ENCODE assay signal across 11 cellular contexts in genomic region chr12:118374126-118374725, GRCh38. TPM values are rescaled to one million over a fixed set of nuclear protein-coding genes. Genes with fewer than 3 reads are reported as not detected.
DNase-seq lines count a peak whose midpoint lies in the region; ATAC-seq and TF ChIP-seq lines count a peak whose summit lies in the region.
"Had no signal": no experiment of that assay in that cellular context is flagged by ENCODE, and none has a peak within 500 bp of the region (broad histone marks: within the 10 kb centered on the region; RNA-seq: fewer than 3 reads in every experiment).

No MANE protein-coding gene starts in this region.

- no peaks in the 10 kb centered on the region for H3K9me3 ChIP-seq in CD8-positive, alpha-beta T cell (ENCODE audit: low read length)
- no peaks in the 10 kb centered on the region for H3K9me3 ChIP-seq in Loucy (ENCODE audit: insufficient read depth, low read depth, low read length)
- H3K9me3 ChIP-seq: body of pancreas had no signal

- no peaks in the 10 kb centered on the region for H3K36me3 ChIP-seq in CD8-positive, alpha-beta T cell (ENCODE audit: insufficient read depth, low read length)
- no peaks in the 10 kb centered on the region for H3K36me3 ChIP-seq in Loucy (ENCODE audit: insufficient read depth, low read length)

- H3K4me1 ChIP-seq in CD8-positive, alpha-beta T cell (ENCODE audit: insufficient read depth, low read length), result peaks cover 34% of the 10 kb centered on the region
- peaks cover 57% of the 10 kb centered on the region for H3K4me1 ChIP-seq in Loucy (ENCODE audit: insufficient read depth, low read length, poor library complexity, severe bottlenecking)

- H3K79me2 ChIP-seq in Loucy (ENCODE audit: insufficient read depth, low read length), result peaks cover 89% of the 10 kb centered on the region

- peak overlapping the region; percentile 91 for H3K9ac ChIP-seq in Loucy (ENCODE audit: low read depth, low read length, poor library complexity, severe bottlenecking)

- no peak for TF ChIP-seq CTCF in CD8-positive, alpha-beta T cell (IDR thresholded peaks at IDR 0.05)
- TF ChIP-seq CTCF in Loucy (conservative IDR thresholded peaks at IDR 0.05; ENCODE audit: low read length) (no peak), neural crest cell (conservative IDR thresholded peaks at IDR 0.05) (no peak)

- no peaks in the 10 kb centered on the region for H3K9me2 ChIP-seq in Loucy (replicated peaks; ENCODE audit: low read depth, low read length)

- no peaks in the 10 kb centered on the region for H3K27me3 ChIP-seq in CD8-positive, alpha-beta T cell (ENCODE audit: insufficient read depth, low read length)
- no peaks in the 10 kb centered on the region for H3K27me3 ChIP-seq in Loucy (ENCODE audit: insufficient read depth, low read length, poor library complexity, severe bottlenecking)
- H3K27me3 ChIP-seq: body of pancreas had no signal

- CTCF ChIA-PET in CD8-positive, alpha-beta T cell (lab: Charles Lee), result interaction anchor here (1.3 to 1.4 kb wide), 2 partner anchors 191 to 192 kb away, joined by 4 to 5 read pairs; no protein-coding TSS in a partner anchor

- H3K4me3 Mint-ChIP-seq in CD8-positive, alpha-beta T cell, result peak overlapping the region; percentile 42
- peak overlapping the region; percentile 13 for H3K4me3 Mint-ChIP-seq in central memory CD8-positive, alpha-beta T cell
- peak overlapping the region; percentile 93 for H3K4me3 Mint-ChIP-seq in neural crest cell

- intact Hi-C loops in CD8-positive, alpha-beta T cell (cut with DNase I, micrococcal nuclease), result loop anchor here (5.0 to 10.0 kb wide), 4 partner anchors 499 to 1821 kb away; partner anchors contain the start of genes RNFT2 (in 2 of the 2), SPRING1 (in 2 of the 2) and GCN1 (in 1 of the 2)

- H3F3A ChIP-seq in Loucy (ENCODE audit: low read depth), result no peaks in the 10 kb centered on the region; the same call in 1 of the 2 replicates

- no peaks in the 10 kb centered on the region for H3K9me3 Mint-ChIP-seq in CD8-positive, alpha-beta T cell
- H3K9me3 Mint-ChIP-seq in central memory CD8-positive, alpha-beta T cell, result no peaks in the 10 kb centered on the region
- H3K9me3 Mint-ChIP-seq in neural crest cell, result no peaks in the 10 kb centered on the region

- H3K27me3 Mint-ChIP-seq in CD8-positive, alpha-beta T cell (ENCODE audit: low read depth), result no peaks in the 10 kb centered on the region
- H3K27me3 Mint-ChIP-seq in central memory CD8-positive, alpha-beta T cell, result no peaks in the 10 kb centered on the region
- H3K27me3 Mint-ChIP-seq in neural crest cell (ENCODE audit: low read depth), result peaks cover 36% of the 10 kb centered on the region

- ATAC-seq in CD8-positive, alpha-beta T cell, result no peak
- ATAC-seq in central memory CD8-positive, alpha-beta T cell (replicated peaks; ENCODE audit: extremely low read depth, poor library complexity, severe bottlenecking), result no peak
- ATAC-seq in HG03135 (IDR thresholded peaks at IDR 0.05; ENCODE audit: unreplicated experiment) (no peak), GM21576 (IDR thresholded peaks at IDR 0.05; ENCODE audit: unreplicated experiment) (no peak), HG02938 (IDR thresholded peaks at IDR 0.05; ENCODE audit: unreplicated experiment) (no peak)
- ATAC-seq: body of pancreas had no signal

- no peak overlapping the region for H3K4me3 ChIP-seq in CD8-positive, alpha-beta T cell (ENCODE audit: low read depth, low read length)
- H3K4me3 ChIP-seq in Loucy (ENCODE audit: low read length, poor library complexity, severe bottlenecking), result peak overlapping the region; percentile 93

- DNase-seq in CD8-positive, alpha-beta T cell, result no peak
- no peak for DNase-seq in central memory CD8-positive, alpha-beta T cell (ENCODE audit: low spot score in 2 of 2)
- DNase-seq in neural crest cell (ENCODE audit: low read depth, low spot score) (no peak), HT-29 (ENCODE audit: low spot score) (no peak)
- DNase-seq: body of pancreas, left colon, NCI-H187 had no signal

- H3K4me1 Mint-ChIP-seq in CD8-positive, alpha-beta T cell (ENCODE audit: low read depth), result peaks cover 56% of the 10 kb centered on the region
- peaks cover 47% of the 10 kb centered on the region for H3K4me1 Mint-ChIP-seq in central memory CD8-positive, alpha-beta T cell
- H3K4me1 Mint-ChIP-seq in neural crest cell, result peaks cover 40% of the 10 kb centered on the region

- H3K36me3 Mint-ChIP-seq in CD8-positive, alpha-beta T cell, result peaks cover 13% of the 10 kb centered on the region
- peaks cover 22% of the 10 kb centered on the region for H3K36me3 Mint-ChIP-seq in central memory CD8-positive, alpha-beta T cell (ENCODE audit: insufficient read depth)
- H3K36me3 Mint-ChIP-seq in neural crest cell (ENCODE audit: low read depth), result no peaks in the 10 kb centered on the region

- POLR2A ChIA-PET in CD8-positive, alpha-beta T cell (lab: Charles Lee), result interaction anchor here (0.9 to 1.8 kb wide), 2 partner anchors 15 to 17 kb away, joined by 4 to 9 read pairs; no protein-coding TSS in a partner anchor

- H2AFZ ChIP-seq in Loucy (ENCODE audit: low read length), result no peak overlapping the region

- H3K27ac Mint-ChIP-seq in CD8-positive, alpha-beta T cell, result peak overlapping the region; percentile 69
- no peak overlapping the region for H3K27ac Mint-ChIP-seq in central memory CD8-positive, alpha-beta T cell (ENCODE audit: low read depth)
- H3K27ac Mint-ChIP-seq in neural crest cell (ENCODE audit: unreplicated experiment), result no peak overlapping the region

- H3K4me2 ChIP-seq in Loucy (ENCODE audit: low read depth, low read length, poor library complexity, severe bottlenecking), result peak overlapping the region; percentile 100

- no peak overlapping the region for H3K27ac ChIP-seq in CD8-positive, alpha-beta T cell (ENCODE audit: low read depth, low read length)

- H4K20me1 ChIP-seq in Loucy (ENCODE audit: insufficient read depth, low read length, poor library complexity, severe bottlenecking), result peaks cover 37% of the 10 kb centered on the region

RNA-seq across cellular contexts. Expression of gene TAOK3, which starts 1.5 kb away (rescaled TPM):
- 10 to 100 TPM; 46.5 to 47.3 TPM for total RNA-seq in CD8-positive, alpha-beta T cell
- 13.4 and 15.2 TPM in 2 replicates for total RNA-seq in neural crest cell
- 3.1 and 5.5 TPM in 2 replicates for total RNA-seq in HT-29 (2014; rRNA removed; shearing (Covaris generic))

RNA-seq across cellular contexts. Expression of gene SUDS3, which starts 2.1 kb away (rescaled TPM):
- total RNA-seq in CD8-positive, alpha-beta T cell, result 10 to 100 TPM; 23.0 to 23.6 TPM
- 44.8 and 50.7 TPM in 2 replicates for total RNA-seq in neural crest cell
- 32.2 and 33.6 TPM in 2 replicates for total RNA-seq in HT-29 (2014; rRNA removed; shearing (Covaris generic))

Comparison
In these comparisons a context has a peak if more than half of its experiments do, and no peak if none do; other contexts are left out.
1. H3K4me3 Mint-ChIP-seq: peak in every context shown above with its lines; median percentile 93 in neural crest cell; 42 in CD8-positive, alpha-beta T cell; 13 in central memory CD8-positive, alpha-beta T cell.